22 cellular contexts compared by ENCODE assay signal in genomic region chr2:112144966-112145365, GRCh38. TPM values are rescaled to one million over a fixed set of nuclear protein-coding genes. Genes with fewer than 3 reads are reported as not detected.
"Had no signal": no experiment of that assay in that cellular context is flagged by ENCODE, and none has a peak within 500 bp of the region (broad histone marks: within the 10 kb centered on the region; RNA-seq: fewer than 3 reads in every experiment).

No MANE protein-coding gene starts in this region.

- H3K4me3 ChIP-seq: ascending aorta, Peyer's patch had no signal

- H3K4me1 Mint-ChIP-seq: activated naive CD8-positive, alpha-beta T cell treated with anti-CD3 and anti-CD28 coated beads, Interleukin-2, amount 50 U/mL, for 24 hours; central memory CD8-positive, alpha-beta T cell had no signal

- H3K4me1 ChIP-seq: ascending aorta, Peyer's patch had no signal

- H3K36me3 ChIP-seq: ascending aorta, Peyer's patch had no signal

- H3K27ac Mint-ChIP-seq: activated CD4-positive, alpha-beta memory T cell treated with anti-CD3 and anti-CD28 coated beads for 36 hours; activated CD4-positive, alpha-beta T cell treated with anti-CD3 and anti-CD28 coated beads, Interleukin-2, amount 10 ng/mL, durations not matched to agents 7 days and 5 days; activated naive CD4-positive, alpha-beta T cell treated with anti-CD3 and anti-CD28 coated beads, Interleukin-2, amount 50 U/mL, for 72 hours; activated naive CD8-positive, alpha-beta T cell treated with anti-CD3 and anti-CD28 coated beads, Interleukin-2, amount 50 U/mL, for 24 hours; brain; T-helper 1 cell treated with Interleukin-12 subunit alpha and Interleukin-12 subunit beta and Interleukin-4 antibody, amounts not matched to agents 30 μg/mL and 1 μg/mL, for 36 hours had no signal

- H3K27ac ChIP-seq: ascending aorta, Peyer's patch, VCaP had no signal

- H3K9me3 Mint-ChIP-seq: activated CD4-positive, alpha-beta memory T cell treated with anti-CD3 and anti-CD28 coated beads for 36 hours; activated CD4-positive, alpha-beta T cell treated with anti-CD3 and anti-CD28 coated beads, Interleukin-2, amount 10 ng/mL, durations not matched to agents 7 days and 5 days; activated naive CD8-positive, alpha-beta T cell treated with anti-CD3 and anti-CD28 coated beads, Interleukin-2, amount 50 U/mL, for 24 hours; activated T-cell treated with anti-CD3 and anti-CD28 coated beads, Interleukin-2, amount 50 U/mL, for 4 hours; brain; central memory CD8-positive, alpha-beta T cell; T-helper 1 cell treated with Interleukin-12 subunit alpha and Interleukin-12 subunit beta and Interleukin-4 antibody, amounts not matched to agents 30 μg/mL and 1 μg/mL, for 36 hours had no signal

- DNase-seq: activated CD4-positive, alpha-beta memory T cell treated with anti-CD3 and anti-CD28 coated beads for 36 hours; activated CD4-positive, alpha-beta T cell treated with anti-CD3 and anti-CD28 coated beads, Interleukin-2, amount 10 ng/mL, durations not matched to agents 7 days and 5 days; activated CD4-positive, CD25-positive, alpha-beta regulatory T cell; activated effector memory CD4-positive, alpha-beta T cell treated with anti-CD3 and anti-CD28 coated beads, Interleukin-2, amount 50 U/mL, for 16 hours; activated naive CD4-positive, alpha-beta T cell treated with Interleukin-2 at 50 U/mL for 16 hours; activated naive CD8-positive, alpha-beta T cell treated with anti-CD3 and anti-CD28 coated beads, Interleukin-2, amount 50 U/mL, for 24 hours; activated T-cell treated with anti-CD3 and anti-CD28 coated beads, Interleukin-2, amount 50 U/mL, for 4 hours; amniotic stem cell; NCI-H1105 treated with DMSO at 0.1 percent for 48 hours; NCI-H1436 treated with DMSO at 0.1 percent for 48 hours; NCI-H187; NCI-H2081; NCI-H510A treated with DMSO at 0.1 percent for 48 hours; Peyer's patch; SHP77 treated with DMSO at 0.1 percent for 48 hours had no signal

- H3K9me3 ChIP-seq: ascending aorta, Peyer's patch had no signal

- H3K27me3 ChIP-seq: ascending aorta, Peyer's patch had no signal

- H3K36me3 Mint-ChIP-seq: activated CD4-positive, alpha-beta memory T cell treated with anti-CD3 and anti-CD28 coated beads for 36 hours; activated naive CD4-positive, alpha-beta T cell treated with anti-CD3 and anti-CD28 coated beads, Interleukin-2, amount 50 U/mL, for 72 hours; brain had no signal

- ATAC-seq: activated naive CD4-positive, alpha-beta T cell treated with anti-CD3 and anti-CD28 coated beads, Interleukin-2, amount 50 U/mL, for 72 hours; activated naive CD8-positive, alpha-beta T cell treated with anti-CD3 and anti-CD28 coated beads, Interleukin-2, amount 50 U/mL, for 24 hours; activated T-cell treated with anti-CD3 and anti-CD28 coated beads, Interleukin-2, amount 50 U/mL, for 4 hours had no signal

- H3K4me3 Mint-ChIP-seq: activated CD4-positive, alpha-beta memory T cell treated with anti-CD3 and anti-CD28 coated beads for 36 hours; activated CD4-positive, alpha-beta T cell treated with anti-CD3 and anti-CD28 coated beads, Interleukin-2, amount 10 ng/mL, durations not matched to agents 7 days and 5 days; activated naive CD8-positive, alpha-beta T cell treated with anti-CD3 and anti-CD28 coated beads, Interleukin-2, amount 50 U/mL, for 24 hours; activated T-cell treated with anti-CD3 and anti-CD28 coated beads, Interleukin-2, amount 50 U/mL, for 4 hours; brain; central memory CD8-positive, alpha-beta T cell; T-helper 1 cell treated with Interleukin-12 subunit alpha and Interleukin-12 subunit beta and Interleukin-4 antibody, amounts not matched to agents 30 μg/mL and 1 μg/mL, for 36 hours had no signal

RNA-seq across cellular contexts. Expression of gene FBLN7, which starts 6.8 kb away (rescaled TPM):
- total RNA-seq: SK-MEL-5 had no signal
